ENCODE assay signal across 19 cellular contexts in the genomic region with DNA sequence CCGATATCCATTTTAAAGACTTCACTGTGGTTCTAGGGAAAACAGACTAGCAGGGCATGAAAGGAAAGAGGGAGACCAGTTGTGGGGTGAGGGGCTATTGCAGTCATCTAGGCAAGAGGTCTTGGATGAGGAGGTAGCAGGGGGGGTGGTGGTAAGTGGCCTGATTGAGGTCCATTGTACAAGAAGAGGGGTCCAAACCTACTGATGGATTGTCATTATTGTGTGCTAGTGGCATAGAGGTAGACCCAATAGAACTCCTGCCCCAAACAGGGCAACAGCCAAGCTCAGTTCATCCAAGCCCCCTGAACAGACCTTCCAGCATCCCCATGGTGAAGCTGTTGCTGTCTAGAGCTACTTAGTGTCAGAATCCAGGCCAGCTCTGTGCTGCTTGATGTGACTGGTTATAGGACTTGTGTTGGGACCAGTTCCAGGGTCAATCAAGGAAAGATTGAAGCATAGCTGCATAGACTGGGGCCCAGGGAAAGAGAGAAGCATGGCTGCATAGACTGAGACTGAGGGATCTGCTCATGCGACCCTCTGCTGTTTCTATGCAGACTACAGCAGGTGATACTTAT. TPM values are rescaled to one million over a fixed set of nuclear protein-coding genes. Genes with fewer than 3 reads are reported as not detected.
DNase-seq lines count a peak whose midpoint lies in the region; ATAC-seq and TF ChIP-seq lines count a peak whose summit lies in the region.
"Had no signal": no experiment of that assay in that cellular context is flagged by ENCODE, and none has a peak within 500 bp of the region (broad histone marks: within the 10 kb centered on the region; RNA-seq: fewer than 3 reads in every experiment).

No MANE protein-coding gene starts in this region.

- no peaks in the 10 kb centered on the region for H3K27me3 ChIP-seq in AG04450 (ENCODE audit: control insufficient read depth, insufficient read depth, low read length)
- H3K27me3 ChIP-seq in layer of hippocampus (ENCODE audit: control insufficient read depth, insufficient read depth, low read length): no peaks in the 10 kb centered on the region

- H3K27me3 Mint-ChIP-seq in effector memory CD8-positive, alpha-beta T cell: peaks cover 47 to 74% of the 10 kb centered on the region in 2 donors

- no peaks in the 10 kb centered on the region for H3K4me1 Mint-ChIP-seq in stimulated activated effector memory CD8-positive, alpha-beta T cell treated with anti-CD3 and anti-CD28 coated beads, Interleukin-12 subunit alpha, Interleukin-12 subunit beta, amount 100 ng/mL, for 72 hours
- H3K4me1 Mint-ChIP-seq in effector memory CD8-positive, alpha-beta T cell (ENCODE audit: low read depth in 2 of 2): peaks cover 0 to 4% of the 10 kb centered on the region in 2 donors

- no peak overlapping the region for H3K27ac Mint-ChIP-seq in stimulated activated effector memory CD8-positive, alpha-beta T cell treated with anti-CD3 and anti-CD28 coated beads, Interleukin-12 subunit alpha, Interleukin-12 subunit beta, amount 100 ng/mL, for 72 hours
- no peak overlapping the region for H3K27ac Mint-ChIP-seq in effector memory CD8-positive, alpha-beta T cell

- POLR2A ChIA-PET in AG04450 (lab: Yijun Ruan, JAX): no interaction called here

- H3K9me3 Mint-ChIP-seq in stimulated activated effector memory CD8-positive, alpha-beta T cell treated with anti-CD3 and anti-CD28 coated beads, Interleukin-12 subunit alpha, Interleukin-12 subunit beta, amount 100 ng/mL, for 72 hours: no peaks in the 10 kb centered on the region
- H3K9me3 Mint-ChIP-seq in effector memory CD8-positive, alpha-beta T cell: no peaks in the 10 kb centered on the region

- no peaks in the 10 kb centered on the region for H3K36me3 Mint-ChIP-seq in stimulated activated effector memory CD8-positive, alpha-beta T cell treated with anti-CD3 and anti-CD28 coated beads, Interleukin-12 subunit alpha, Interleukin-12 subunit beta, amount 100 ng/mL, for 72 hours
- H3K36me3 Mint-ChIP-seq in effector memory CD8-positive, alpha-beta T cell (ENCODE audit: insufficient read depth): no peaks in the 10 kb centered on the region

- CTCF ChIA-PET in AG04450 (lab: Charles Lee): interaction anchor here (0.9 kb wide), 1 partner anchor 9 kb away, joined by 3 read pairs; no protein-coding TSS in a partner anchor

- H3K27ac ChIP-seq in AG04450 (ENCODE audit: low read depth, low read length) (peak overlapping the region; percentile 2), VCaP (peak overlapping the region; percentile 94), layer of hippocampus (ENCODE audit: low read depth, low read length) (peak overlapping the region; percentile 14)
- H3K27ac ChIP-seq: neutrophil, WERI-Rb-1 had no signal

- no peak overlapping the region for H3K4me3 Mint-ChIP-seq in stimulated activated effector memory CD8-positive, alpha-beta T cell treated with anti-CD3 and anti-CD28 coated beads, Interleukin-12 subunit alpha, Interleukin-12 subunit beta, amount 100 ng/mL, for 72 hours
- no peak overlapping the region for H3K4me3 Mint-ChIP-seq in effector memory CD8-positive, alpha-beta T cell

- peak; percentile 13 for ATAC-seq in stimulated activated effector memory CD8-positive, alpha-beta T cell treated with anti-CD3 and anti-CD28 coated beads, Interleukin-12 subunit alpha, Interleukin-12 subunit beta, amount 100 ng/mL, for 72 hours
- ATAC-seq in HG03469 (IDR thresholded peaks at IDR 0.05; ENCODE audit: unreplicated experiment): no peak
- no peak for ATAC-seq in effector memory CD8-positive, alpha-beta T cell (replicated peaks)
- ATAC-seq: PC-3 had no signal

- no peak for TF ChIP-seq CTCF in AG04450 (IDR thresholded peaks at IDR 0.05; ENCODE audit: low read depth, low read length)
- TF ChIP-seq CTCF in VCaP (conservative IDR thresholded peaks at IDR 0.05): no peak

- no peak overlapping the region for H3K4me3 ChIP-seq in AG04450 (ENCODE audit: low read depth, low read length)
- H3K4me3 ChIP-seq: skin epidermis had no signal

- DNase-seq in AG04450 (ENCODE audit: low read depth, low spot score): no peak
- no peak for DNase-seq in stimulated activated effector memory CD8-positive, alpha-beta T cell treated with anti-CD3 and anti-CD28 coated beads, Interleukin-12 subunit alpha, Interleukin-12 subunit beta, amount 100 ng/mL, for 72 hours (ENCODE audit: low spot score in 2 of 2)
- no peak for DNase-seq in activated CD4-positive, alpha-beta T cell treated with anti-CD3 and anti-CD28 coated beads for 1 hour
- no peak for DNase-seq in effector memory CD8-positive, alpha-beta T cell
- no peak for DNase-seq in OCI-M1 (lab: John Stamatoyannopoulos, UW)
- DNase-seq: activated gamma-delta T cell; DMS 273 treated with DMSO at 0.1 percent for 48 hours; effector memory CD4-positive, alpha-beta T cell; HCEC 1CT; MM.1S; NCI-H2029 treated with DMSO at 0.1 percent for 48 hours; NCI-H524 treated with DMSO at 0.1 percent for 48 hours; PC-3; WERI-Rb-1 had no signal

- H3K9me3 ChIP-seq in AG04450 (ENCODE audit: control insufficient read depth, insufficient read depth, low read length): no peaks in the 10 kb centered on the region
- H3K9me3 ChIP-seq: neutrophil had no signal

RNA-seq across cellular contexts. Expression of gene ASAP2, which starts 7.0 kb away (rescaled TPM):
- polyA plus RNA-seq in AG04450 (2011; rRNA removed): 24.6 and 30.0 TPM in 2 replicates
- 25.1 and 29.1 TPM in 2 replicates for polyA minus RNA-seq in AG04450 (2011; rRNA and poly(A)+ RNA removed)

Comparison
In these comparisons a context has a peak if more than half of its experiments do, and no peak if none do; other contexts are left out.
1. H3K27ac ChIP-seq: peak in every context shown above with its lines; median percentile 94 in VCaP; 14 in layer of hippocampus; 2 in AG04450.